Comparison of ENCODE assay signal across 12 cellular contexts in the genomic region with DNA sequence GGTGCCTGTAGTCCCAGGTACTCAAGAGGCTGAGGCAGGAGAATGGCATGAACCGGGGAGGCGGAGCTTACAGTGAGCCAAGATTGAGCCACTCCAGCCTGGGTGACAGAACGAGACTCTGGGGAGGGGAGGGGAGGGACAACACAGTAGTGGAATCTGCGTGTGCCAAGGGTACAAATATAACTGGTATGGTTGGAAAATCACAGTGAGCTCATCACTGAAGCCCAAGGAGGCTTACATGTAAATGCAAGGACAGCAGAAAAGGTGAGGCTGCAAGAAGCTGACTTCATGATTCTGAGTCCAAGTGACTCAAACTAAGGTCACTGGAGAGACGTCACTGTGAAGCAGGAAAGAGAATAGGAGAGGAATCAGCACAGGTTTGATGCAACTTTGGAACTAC. TPM values are rescaled to one million over a fixed set of nuclear protein-coding genes. Genes with fewer than 3 reads are reported as not detected.
DNase-seq lines count a peak whose midpoint lies in the region; ATAC-seq and TF ChIP-seq lines count a peak whose summit lies in the region.
"Had no signal": no experiment of that assay in that cellular context is flagged by ENCODE, and none has a peak within 500 bp of the region (broad histone marks: within the 10 kb centered on the region; RNA-seq: fewer than 3 reads in every experiment).

No MANE protein-coding gene starts in this region.

- H3K4me2 ChIP-seq in fibroblast of lung (ENCODE audit: extremely low read depth, insufficient read depth, low read length) = no peak overlapping the region

- H3K9ac ChIP-seq in fibroblast of lung (ENCODE audit: insufficient read depth, low read length) = no peak overlapping the region

- TF ChIP-seq CTCF in fibroblast of lung (conservative IDR thresholded peaks at IDR 0.05 in 1 of 2, IDR thresholded peaks at IDR 0.05 in 1 of 2; ENCODE audit: low read depth in 1 of 2, low read length in 2 of 2) = no peak
- no peak for TF ChIP-seq CTCF in psoas muscle (IDR thresholded peaks at IDR 0.05)

- no peaks in the 10 kb centered on the region for H3K27me3 ChIP-seq in SJSA1 (replicated peaks)
- no peaks in the 10 kb centered on the region for H3K27me3 ChIP-seq in fibroblast of lung (ENCODE audit: control insufficient read depth, insufficient read depth, low read length)
- no peaks in the 10 kb centered on the region for H3K27me3 ChIP-seq in psoas muscle (ENCODE audit: insufficient read depth in 3 of 3, low read length in 2 of 3)

- DNase-seq in H4 (ENCODE audit: low spot score) = peak; percentile 63
- peak; percentile 61 to 67 for DNase-seq in SJSA1 (ENCODE audit: low read depth in 1 of 2, low spot score in 2 of 2)
- peak; percentile 58 to 86 for DNase-seq in fibroblast of lung (ENCODE audit: low read depth in 2 of 2)
- no peak for DNase-seq in psoas muscle
- no peak for DNase-seq in SW480 (ENCODE audit: low spot score)
- DNase-seq: activated CD4-positive, alpha-beta T cell treated with anti-CD3 and anti-CD28 coated beads for 1 hour; naive thymus-derived CD8-positive, alpha-beta T cell; NCI-H1694; stimulated activated naive B cell treated with anti-CD40 and anti-IgM and Interleukin-4, amounts not matched to agents 10 μg/mL and 1 μg/mL and 100 μg/mL, for 72 hours had no signal

- intact Hi-C loops in psoas muscle (cut with DNase I) = no loop called here

- peaks cover 17% of the 10 kb centered on the region for H3K36me3 ChIP-seq in SJSA1
- no peaks in the 10 kb centered on the region for H3K36me3 ChIP-seq in fibroblast of lung (ENCODE audit: control insufficient read depth, insufficient read depth, low read length)
- H3K36me3 ChIP-seq in psoas muscle (ENCODE audit: insufficient read depth in 1 of 2, low read depth in 1 of 2) = no peaks in the 10 kb centered on the region

- H3K79me2 ChIP-seq in fibroblast of lung (ENCODE audit: control insufficient read depth, insufficient read depth, low read length) = peaks cover 76% of the 10 kb centered on the region

- ATAC-seq in psoas muscle (peak in 3 of 4 donors; percentile 30 to 92 (median 58)), GM19035 (IDR thresholded peaks at IDR 0.05; ENCODE audit: unreplicated experiment) (no peak), HG03432 (IDR thresholded peaks at IDR 0.05; ENCODE audit: unreplicated experiment) (no peak), GM19395 (IDR thresholded peaks at IDR 0.05; ENCODE audit: unreplicated experiment) (no peak)
- ATAC-seq: naive thymus-derived CD8-positive, alpha-beta T cell; stimulated activated naive B cell treated with anti-CD40 and anti-IgM and Interleukin-4, amounts not matched to agents 10 μg/mL and 1 μg/mL and 100 μg/mL, for 72 hours had no signal

- H3K4me3 ChIP-seq in SJSA1 (no peak overlapping the region), fibroblast of lung (replicated peaks in 1 of 4; ENCODE audit: control extremely low read depth in 1 of 4, insufficient read depth in 1 of 4, low read depth in 3 of 4, low read length in 4 of 4) (no peak overlapping the region), psoas muscle (no peak overlapping the region)

- WGBS in psoas muscle, 3 donors = 63 to 72% (median 65%) methylated on average over 5 of the region's 5 CpGs

- H4K20me1 ChIP-seq in fibroblast of lung (ENCODE audit: control insufficient read depth, extremely low read depth, insufficient read depth, low read length) = no peaks in the 10 kb centered on the region

- H3K9me3 ChIP-seq in SJSA1 (replicated peaks) (no peaks in the 10 kb centered on the region), fibroblast of lung (ENCODE audit: control insufficient read depth, insufficient read depth, low read depth, low read length) (no peaks in the 10 kb centered on the region), psoas muscle (no peaks in the 10 kb centered on the region)

- H3K4me1 ChIP-seq in SJSA1 (replicated peaks) (peaks cover 48% of the 10 kb centered on the region), fibroblast of lung (ENCODE audit: control insufficient read depth, extremely low read depth, insufficient read depth, low read length) (peaks cover 15% of the 10 kb centered on the region), psoas muscle (no peaks in the 10 kb centered on the region)

- H2AFZ ChIP-seq in fibroblast of lung (ENCODE audit: low read length) = no peak overlapping the region

- peak overlapping the region; percentile 9 for H3K27ac ChIP-seq in SJSA1
- H3K27ac ChIP-seq in fibroblast of lung (ENCODE audit: insufficient read depth, low read length) = peak overlapping the region; percentile 26
- H3K27ac ChIP-seq in psoas muscle = no peak overlapping the region

RNA-seq across cellular contexts. Expression of a gene that starts 9.2 kb away (rescaled TPM):
- total RNA-seq in H4 (2014; rRNA removed; shearing (Covaris generic)) = 34.1 and 44.4 TPM in 2 replicates
- 99.8 and 103 TPM in 2 replicates for total RNA-seq in SJSA1 (2014; rRNA removed; shearing (Covaris generic))
- 90.3 and 101 TPM in 2 replicates for total RNA-seq in fibroblast of lung
- 91.1 and 99.4 TPM in 2 replicates for polyA plus RNA-seq in fibroblast of lung
- 68.6 and 72.5 TPM in 2 replicates for polyA plus RNA-seq in fibroblast of lung (2012)
- 7.9 and 22.1 TPM in 2 replicates for polyA minus RNA-seq in fibroblast of lung (ENCODE audit: low replicate concordance)
- 10 to 100 TPM; 26.6 to 39.8 (median 35.4) TPM for total RNA-seq in psoas muscle
- polyA plus RNA-seq in psoas muscle = 10 to 100 TPM; 20.6 to 32.6 (median 26.3) TPM
- total RNA-seq: naive thymus-derived CD8-positive, alpha-beta T cell had no signal

RNA-seq across cellular contexts. Expression of a gene that starts 9.6 kb away (rescaled TPM):
- total RNA-seq in H4 (2014; rRNA removed; shearing (Covaris generic)) = 2.7 and 4.0 TPM in 2 replicates
- total RNA-seq in SJSA1 (2014; rRNA removed; shearing (Covaris generic)) = 11.7 and 18.5 TPM in 2 replicates
- 7.1 and 10.3 TPM in 2 replicates for total RNA-seq in fibroblast of lung
- 4.4 and 4.7 TPM in 2 replicates for polyA plus RNA-seq in fibroblast of lung
- 4.7 and 5.1 TPM in 2 replicates for polyA plus RNA-seq in fibroblast of lung (2012)
- polyA minus RNA-seq in fibroblast of lung (ENCODE audit: low replicate concordance) = 0.52 and 0.71 TPM in 2 replicates
- total RNA-seq in psoas muscle = 1 to 10 TPM in 2 of 4 donors, under 1 TPM in 2; 0.75 to 1.1 (median 0.93) TPM
- polyA plus RNA-seq in psoas muscle = 1 to 10 TPM in 1 of 3 donors, under 1 TPM in 2; 0.56 to 3.4 (median 0.99) TPM

Comparison
In these comparisons a context has a peak if more than half of its experiments do, and no peak if none do; other contexts are left out.
1. DNase-seq: peak in H4 (single experiment), SJSA1 (2 of 2) and fibroblast of lung (2 of 2); none in psoas muscle (0 of 2) and SW480 (single experiment).
2. ATAC-seq: peak in psoas muscle (3 of 4); none in GM19035 (single experiment), HG03432 (single experiment) and GM19395 (single experiment).